9 cellular contexts compared by ENCODE assay signal in the genomic region with DNA sequence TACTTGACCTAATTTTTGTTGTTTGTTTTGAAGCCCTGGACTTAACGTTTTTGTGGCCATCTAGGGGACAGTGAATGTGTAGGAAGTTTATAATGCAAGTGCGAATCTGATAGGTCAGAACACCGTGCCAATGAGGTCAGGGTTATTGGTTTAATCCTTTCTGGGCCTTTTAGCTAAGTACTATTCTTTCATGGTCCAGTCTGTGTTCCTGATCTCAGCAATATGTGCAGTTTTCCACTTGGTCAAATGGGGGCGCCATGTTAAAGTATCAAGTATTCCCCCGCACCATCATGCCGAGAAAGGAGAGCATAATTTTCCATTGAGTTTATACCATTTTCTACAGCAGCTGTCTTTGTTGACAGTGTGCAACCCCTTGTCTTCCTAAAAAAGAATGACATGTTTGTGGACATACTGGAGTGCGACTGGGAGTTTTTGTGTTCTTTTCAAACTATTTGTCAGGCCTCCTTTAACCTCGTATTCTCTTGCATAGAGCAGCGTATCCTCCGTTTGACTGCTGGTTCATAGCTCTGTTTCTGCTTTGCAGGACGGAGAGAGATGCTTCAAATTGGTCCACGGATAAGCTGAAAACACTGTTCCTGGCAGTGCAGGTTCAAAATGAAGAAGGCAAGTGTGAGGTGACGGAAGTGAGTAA. TPM values are rescaled to one million over a fixed set of nuclear protein-coding genes. Genes with fewer than 3 reads are reported as not detected.
DNase-seq lines count a peak whose midpoint lies in the region; ATAC-seq and TF ChIP-seq lines count a peak whose summit lies in the region.
"Had no signal": no experiment of that assay in that cellular context is flagged by ENCODE, and none has a peak within 500 bp of the region (broad histone marks: within the 10 kb centered on the region; RNA-seq: fewer than 3 reads in every experiment).

No MANE protein-coding gene starts in this region.

- peak overlapping the region; percentile 100 for H3K4me3 Mint-ChIP-seq in neural crest cell

- H3K9me2 ChIP-seq in HCT116 (ENCODE audit: insufficient read depth): no peaks in the 10 kb centered on the region

- H3K9me3 Mint-ChIP-seq in neural crest cell: no peaks in the 10 kb centered on the region

- H3K9ac ChIP-seq in HCT116 (ENCODE audit: low read length) (peak overlapping the region; percentile 80), subcutaneous abdominal adipose tissue (ENCODE audit: low read length in 5 of 5) (peak overlapping the region; percentile 93 to 99 (median 98))

- TF ChIP-seq POLR2A in HCT116 (IDR thresholded peaks at IDR 0.05; ENCODE audit: borderline replicate concordance, extremely low read depth, insufficient read depth, insufficient read length): no peak

- H3K27ac Mint-ChIP-seq in neural crest cell (ENCODE audit: unreplicated experiment): peak overlapping the region; percentile 74

- H3K9me3 ChIP-seq in HCT116 (ENCODE audit: control insufficient read depth in 1 of 2, insufficient read depth in 1 of 2, low read depth in 1 of 2, low read length in 2 of 2) (no peaks in the 10 kb centered on the region), subcutaneous abdominal adipose tissue (ENCODE audit: control insufficient read depth in 5 of 5, low read length in 5 of 5) (no peaks in the 10 kb centered on the region)

- H4K20me1 ChIP-seq in HCT116 (ENCODE audit: insufficient read depth): peaks cover 12% of the 10 kb centered on the region; the same call in 1 of the 2 replicates

- peak; percentile 66 for TF ChIP-seq RAD21 in HCT116 (IDR thresholded peaks at IDR 0.05; ENCODE audit: low read depth)

- H3K4me3 ChIP-seq in BJ (ENCODE audit: low read depth, low read length): peak overlapping the region; percentile 94
- H3K4me3 ChIP-seq in HCT116 (replicated peaks in 1 of 2; ENCODE audit: low read depth in 1 of 2, low read length in 2 of 2): peak overlapping the region; percentile 87 to 89
- peak overlapping the region; percentile 84 to 100 (median 93) for H3K4me3 ChIP-seq in subcutaneous abdominal adipose tissue (ENCODE audit: low read depth in 1 of 5, low read length in 5 of 5)

- peaks cover 63% of the 10 kb centered on the region for H3K79me2 ChIP-seq in HCT116 (ENCODE audit: insufficient read depth, low read length)

- no peak overlapping the region for H2AFZ ChIP-seq in HCT116 (ENCODE audit: low read depth, low read length, poor library complexity, severe bottlenecking)

- peaks cover 11% of the 10 kb centered on the region for H3K36me3 Mint-ChIP-seq in neural crest cell (ENCODE audit: low read depth)

- intact Hi-C loops in HCT116 (cut with micrococcal nuclease): loop anchor here (1.0 to 10.0 kb wide), 8 partner anchors 82 to 356 kb away; partner anchors contain the start of genes GSTZ1, POMT2, SAMD15 and SPTLC2

- H3K27me3 Mint-ChIP-seq in neural crest cell (ENCODE audit: low read depth): no peaks in the 10 kb centered on the region

- TF ChIP-seq CTCF in BJ (IDR thresholded peaks at IDR 0.05; ENCODE audit: insufficient read depth, low read depth, low read length) (peak; percentile 80), HCT116 (IDR thresholded peaks at IDR 0.05 in 2 of 3, conservative IDR thresholded peaks at IDR 0.05 in 1 of 3; ENCODE audit: borderline replicate concordance in 1 of 3, insufficient read depth in 1 of 3, low read depth in 2 of 3, low read length in 2 of 3) (peak; percentile 54 to 86 (median 74)), neural crest cell (conservative IDR thresholded peaks at IDR 0.05) (peak; percentile 74)

- POLR2A ChIA-PET in BJ (lab: Charles Lee): no interaction called here
- POLR2A ChIA-PET in HCT116 (lab: Charles Lee): interaction anchor here (1.1 kb wide), 1 partner anchor 138 kb away, joined by 3 read pairs; the partner anchor contains the start of genes GSTZ1 and POMT2

- H3K4me2 ChIP-seq in HCT116 (ENCODE audit: low read length): peak overlapping the region; percentile 83

- H3K27me3 ChIP-seq in BJ (ENCODE audit: control insufficient read depth, insufficient read depth, low read length): no peaks in the 10 kb centered on the region
- H3K27me3 ChIP-seq in HCT116 (ENCODE audit: insufficient read depth, low read length): no peaks in the 10 kb centered on the region
- H3K27me3 ChIP-seq in subcutaneous abdominal adipose tissue (ENCODE audit: control insufficient read depth in 5 of 5, insufficient read depth in 4 of 5, low read length in 5 of 5): no peaks in the 10 kb centered on the region

- TSS peak; percentile 44 for BruUV-seq in HCT116 (replicated peaks; lab: Mats Ljungman, UMichigan)

- H3K4me1 ChIP-seq in HCT116 (ENCODE audit: control insufficient read depth in 1 of 2, insufficient read depth in 2 of 2, low read length in 2 of 2): peaks cover 6 to 15% of the 10 kb centered on the region in 2 experiments
- peaks cover 8 to 30% (median 25%) of the 10 kb centered on the region in 5 donors for H3K4me1 ChIP-seq in subcutaneous abdominal adipose tissue (ENCODE audit: control insufficient read depth in 5 of 5, insufficient read depth in 5 of 5, low read length in 5 of 5)

- RAD21 ChIA-PET in HCT116 (lab: Charles Lee; ENCODE audit: low non-redundant PET in 1 of 2, low total read pairs in 2 of 2, uncharacterized antibody in 2 of 2, unreplicated experiment in 2 of 2): interaction anchor here in 1 of 2 experiments (0.6 to 1.5 kb wide), 2 partner anchors 161 to 358 kb away, joined by 3 to 4 read pairs; no protein-coding TSS in a partner anchor

- ATAC-seq in HCT116 (no peak), GM18868 (IDR thresholded peaks at IDR 0.05; ENCODE audit: unreplicated experiment) (no peak)

- peaks cover 37% of the 10 kb centered on the region for H3K4me1 Mint-ChIP-seq in neural crest cell

- H3K36me3 ChIP-seq in BJ (ENCODE audit: control insufficient read depth, insufficient read depth, low read length) (peaks cover 15% of the 10 kb centered on the region), HCT116 (ENCODE audit: control insufficient read depth in 1 of 2, insufficient read depth in 2 of 2, low read length in 2 of 2) (peaks cover 32 to 40% of the 10 kb centered on the region in 2 experiments), subcutaneous abdominal adipose tissue (ENCODE audit: control insufficient read depth in 5 of 5, insufficient read depth in 5 of 5, low read length in 5 of 5) (peaks cover 22 to 45% (median 43%) of the 10 kb centered on the region in 5 donors)

- H3K27ac ChIP-seq in HCT116 (ENCODE audit: low read depth, low read length) (peak overlapping the region; percentile 81), subcutaneous abdominal adipose tissue (ENCODE audit: low read depth, low read length) (peak overlapping the region; percentile 100)

- no peak for DNase-seq in BJ (ENCODE audit: low read depth)
- peak; percentile 65 for DNase-seq in HCT116 (ENCODE audit: low read depth, low spot score)
- DNase-seq in NOMO-1 treated with DMSO at 0.1 percent for 48 hours (lab: John Stamatoyannopoulos, UW; ENCODE audit: unreplicated experiment): peak; percentile 61
- peak; percentile 40 for DNase-seq in activated T-cell treated with anti-CD3 and anti-CD28 coated beads, Interleukin-2, amount 50 U/mL, for 1 hour
- DNase-seq in fibroblast of gingiva (ENCODE audit: low read depth): peak; percentile 67
- peak; percentile 61 for DNase-seq in neural crest cell (ENCODE audit: low read depth, low spot score)

- CTCF ChIA-PET in BJ (lab: Yijun Ruan, JAX) (interaction anchor here (0.5 to 3.8 kb wide), 21 partner anchors 8 to 295 kb away, joined by 3 to 41 read pairs (median 3); no protein-coding TSS in a partner anchor), HCT116 (lab: Charles Lee) (interaction anchor here (0.6 to 2.3 kb wide), 11 partner anchors 10 to 1107 kb away, joined by 3 to 13 read pairs (median 3); no protein-coding TSS in a partner anchor)

TF ChIP-seq in HCT116, 20 proteins besides CTCF, POLR2A, EP300 and RAD21 (continues in another document):
- TF ChIP-seq YY1 (IDR thresholded peaks at IDR 0.05; ENCODE audit: extremely low read depth, insufficient replicate concordance, low read depth, low read length) (no peak), ZBTB33 (IDR thresholded peaks at IDR 0.05; ENCODE audit: extremely low read depth, insufficient replicate concordance, low read length) (no peak), FOSL1 (IDR thresholded peaks at IDR 0.05; ENCODE audit: low read depth) (no peak)

RNA-seq across cellular contexts. Expression of gene AHSA1, which starts 1.3 kb away (rescaled TPM):
- polyA plus RNA-seq in BJ (2011; rRNA removed): 90.1 and 126 TPM in 2 replicates
- 61.3 and 93.9 TPM in 2 replicates for polyA minus RNA-seq in BJ (2011; rRNA and poly(A)+ RNA removed)
- total RNA-seq in HCT116 (2021; ENCODE audit: unreplicated experiment) (222 TPM), neural crest cell (190 and 210 TPM in 2 replicates)
- 149 TPM in 2 replicates for polyA plus RNA-seq in HCT116 (2012)

RNA-seq across cellular contexts. Expression of gene VIPAS39, which starts 1.8 kb away (rescaled TPM):
- polyA plus RNA-seq in BJ (2011; rRNA removed): 31.3 and 38.4 TPM in 2 replicates
- polyA minus RNA-seq in BJ (2011; rRNA and poly(A)+ RNA removed): 15.5 and 24.2 TPM in 2 replicates
- total RNA-seq in HCT116 (2021; ENCODE audit: unreplicated experiment) (16.8 TPM), neural crest cell (22.9 and 23.6 TPM in 2 replicates)
- 12.4 and 13.3 TPM in 2 replicates for polyA plus RNA-seq in HCT116 (2012)

RNA-seq across cellular contexts. Expression of gene NOXRED1, which starts 35.9 kb away (rescaled TPM):
- 0.16 and 0.18 TPM in 2 replicates for polyA plus RNA-seq in BJ (2011; rRNA removed)
- polyA minus RNA-seq in BJ (2011; rRNA and poly(A)+ RNA removed): 0.14 and 0.57 TPM in 2 replicates
- 0.66 TPM for total RNA-seq in HCT116 (2021; ENCODE audit: unreplicated experiment)
- polyA plus RNA-seq in HCT116 (2012): 0.15 and 0.25 TPM in 2 replicates
- total RNA-seq in neural crest cell: 0.47 and 0.48 TPM in 2 replicates

RNA-seq across cellular contexts. Expression of gene ISM2, which starts 39.4 kb away (rescaled TPM):
- 0.07 TPM in 2 replicates for polyA plus RNA-seq in BJ (2011; rRNA removed)
- polyA minus RNA-seq in BJ (2011; rRNA and poly(A)+ RNA removed): 0.05 TPM in 1 of 2 replicates, not detected in the other
- total RNA-seq in HCT116 (2021; ENCODE audit: unreplicated experiment) (not detected), neural crest cell (0.16 TPM in 1 of 2 replicates, not detected in the other)
- polyA plus RNA-seq in HCT116 (2012): not detected in 2 replicates
- total RNA-seq: T-helper 1 cell treated with Interleukin-12 subunit alpha and Interleukin-12 subunit beta and Interleukin-4 antibody, amounts not matched to agents 30 ng/mL and 1 ng/mL, for 36 hours had no signal
